In genomic region chr2:36812196-36812595, GRCh38 we compare ENCODE assay signal across 12 cellular contexts.
DNase-seq lines count a peak whose midpoint lies in the region; ATAC-seq and TF ChIP-seq lines count a peak whose summit lies in the region.
"Had no signal": no experiment of that assay in that cellular context is flagged by ENCODE, and none has a peak within 500 bp of the region (broad histone marks: within the 10 kb centered on the region; RNA-seq: fewer than 3 reads in every experiment).

No MANE protein-coding gene starts in this region.

- no peaks in the 10 kb centered on the region for H3K36me3 Mint-ChIP-seq in stimulated activated naive B cell treated with anti-CD40 and anti-IgM and Interleukin-4, amounts not matched to agents 10 μg/mL and 1 μg/mL and 100 μg/mL, for 72 hours

- H3K9me3 Mint-ChIP-seq in stimulated activated naive B cell treated with anti-CD40 and anti-IgM and Interleukin-4, amounts not matched to agents 10 μg/mL and 1 μg/mL and 100 μg/mL, for 72 hours = no peaks in the 10 kb centered on the region

- no peak overlapping the region for H3K27ac Mint-ChIP-seq in stimulated activated naive B cell treated with anti-CD40 and anti-IgM and Interleukin-4, amounts not matched to agents 10 μg/mL and 1 μg/mL and 100 μg/mL, for 72 hours

- H3K27me3 Mint-ChIP-seq in stimulated activated naive B cell treated with anti-CD40 and anti-IgM and Interleukin-4, amounts not matched to agents 10 μg/mL and 1 μg/mL and 100 μg/mL, for 72 hours = peaks cover 2 to 4% of the 10 kb centered on the region in 2 donors

- TF ChIP-seq CTCF in GM10266 (IDR thresholded peaks at IDR 0.05; ENCODE audit: control insufficient read depth, insufficient read depth, low read depth, missing control alignments) = peak; percentile 31

- no peak overlapping the region for H3K4me3 Mint-ChIP-seq in stimulated activated naive B cell treated with anti-CD40 and anti-IgM and Interleukin-4, amounts not matched to agents 10 μg/mL and 1 μg/mL and 100 μg/mL, for 72 hours

- peak; percentile 14 for DNase-seq in GM10266 (ENCODE audit: extremely low spot score)
- DNase-seq in M059J (ENCODE audit: low read depth) = peak; percentile 18
- DNase-seq in dermis blood vessel endothelial cell = peak; percentile 31
- peak; percentile 32 for DNase-seq in myocyte (ENCODE audit: low read depth)
- DNase-seq in stimulated activated naive B cell treated with anti-CD40 and anti-IgM and Interleukin-4, amounts not matched to agents 10 μg/mL and 1 μg/mL and 100 μg/mL, for 72 hours = no peak
- DNase-seq in HCEC 1CT = no peak
- DNase-seq: amygdala, DMS153, NCI-H2081 treated with DMSO at 0.1 percent for 48 hours had no signal

- no peak for ATAC-seq in HG03354 (IDR thresholded peaks at IDR 0.05; ENCODE audit: poor library complexity, severe bottlenecking, unreplicated experiment)
- ATAC-seq in stimulated activated naive B cell treated with anti-CD40 and anti-IgM and Interleukin-4, amounts not matched to agents 10 μg/mL and 1 μg/mL and 100 μg/mL, for 72 hours (replicated peaks) = no peak
- ATAC-seq in GM18909 (IDR thresholded peaks at IDR 0.05; ENCODE audit: poor library complexity, unreplicated experiment) = no peak
- ATAC-seq: esophagus mucosa had no signal

- no peaks in the 10 kb centered on the region for H3K4me1 Mint-ChIP-seq in stimulated activated naive B cell treated with anti-CD40 and anti-IgM and Interleukin-4, amounts not matched to agents 10 μg/mL and 1 μg/mL and 100 μg/mL, for 72 hours

Comparison
In these comparisons a context has a peak if more than half of its experiments do, and no peak if none do; other contexts are left out.
1. DNase-seq: peak in GM10266 (single experiment), M059J (single experiment), dermis blood vessel endothelial cell (single experiment) and myocyte (single experiment); none in stimulated activated naive B cell treated with anti-CD40 and anti-IgM and Interleukin-4, amounts not matched to agents 10 μg/mL and 1 μg/mL and 100 μg/mL, for 72 hours (single experiment) and HCEC 1CT (single experiment).